Comparison of ENCODE assay signal across 25 cellular contexts in the genomic region with DNA sequence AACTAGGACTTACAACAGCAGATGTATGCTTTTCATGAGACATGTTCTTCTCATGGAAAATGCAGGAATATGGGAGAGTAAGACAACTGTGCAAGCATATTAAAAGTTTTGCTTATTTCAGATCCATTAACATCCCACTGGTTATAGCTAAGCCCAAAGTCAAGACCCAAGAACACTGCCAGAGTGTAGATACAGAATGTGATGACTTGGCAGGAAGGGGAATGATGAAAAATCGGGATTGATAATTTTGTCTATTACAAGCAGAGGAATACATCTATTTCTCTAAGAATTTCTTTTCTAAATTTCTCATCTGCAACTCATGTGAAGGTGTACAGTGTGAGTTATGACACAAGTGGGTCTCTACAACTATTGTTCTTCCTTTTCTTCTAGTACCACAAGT.
DNase-seq lines count a peak whose midpoint lies in the region; ATAC-seq, FAIRE-seq and TF ChIP-seq lines count a peak whose summit lies in the region.
"Had no signal": no experiment of that assay in that cellular context is flagged by ENCODE, and none has a peak within 500 bp of the region (broad histone marks: within the 10 kb centered on the region; RNA-seq: fewer than 3 reads in every experiment).

No MANE protein-coding gene starts in this region.

- H2AFZ ChIP-seq in GM23338, result peak overlapping the region; percentile 86; the same call in 1 of the 2 replicates
- no peak overlapping the region for H2AFZ ChIP-seq in K562 (ENCODE audit: low read depth, low read length)

- no peaks in the 10 kb centered on the region for H3K27me3 Mint-ChIP-seq in GM23338 (ENCODE audit: insufficient read depth, low read depth, poor library complexity)
- H3K27me3 Mint-ChIP-seq: B cell; CD4-positive, alpha-beta T cell had no signal

- no peaks in the 10 kb centered on the region for H3F3A ChIP-seq in GM23338 (replicated peaks; ENCODE audit: low read depth)

- in situ Hi-C loops in K562 (cut with MboI) (no loop called here), G401 (cut with HindIII; ENCODE audit: low sequenced_read_pairs) (no loop called here)

- intact Hi-C loops in K562 (cut with micrococcal nuclease), result no loop called here

- H3K9me2 ChIP-seq in GM23338 (ENCODE audit: insufficient read depth), result no peaks in the 10 kb centered on the region

- H3K4me3 ChIP-seq in A549 (no peak overlapping the region), GM23338 (no peak overlapping the region), K562 (no peak overlapping the region)
- H3K4me3 ChIP-seq: BLaER1 treated with 17β-estradiol and CSF1 and Interleukin-3, amounts not matched to agents 10 nM and 100 nM had no signal

- H3K79me2 ChIP-seq in GM23338 (replicated peaks; ENCODE audit: insufficient read depth) (no peaks in the 10 kb centered on the region), K562 (ENCODE audit: control insufficient read depth, insufficient read depth, low read length) (no peaks in the 10 kb centered on the region)

- no peak overlapping the region for H3K4me3 Mint-ChIP-seq in GM23338
- H3K4me3 Mint-ChIP-seq: B cell; CD4-positive, alpha-beta T cell; CD8-positive, alpha-beta T cell had no signal

- H3K4me2 ChIP-seq in A549 (no peak overlapping the region), GM23338 (no peak overlapping the region), K562 (ENCODE audit: insufficient read depth, low read length) (no peak overlapping the region)

- TF ChIP-seq POLR2A in A549 (IDR thresholded peaks at IDR 0.05; ENCODE audit: low read length) (no peak), K562 (conservative IDR thresholded peaks at IDR 0.05) (no peak)

- H3K36me3 ChIP-seq in GM23338 (ENCODE audit: insufficient read depth), result no peaks in the 10 kb centered on the region
- no peaks in the 10 kb centered on the region for H3K36me3 ChIP-seq in K562 (ENCODE audit: control insufficient read depth, insufficient read depth, low read length)
- H3K36me3 ChIP-seq: BLaER1 treated with 17β-estradiol and CSF1 and Interleukin-3, amounts not matched to agents 10 nM and 100 nM had no signal

- TF ChIP-seq EP300 in A549 (IDR thresholded peaks at IDR 0.05) (no peak), K562 (IDR thresholded peaks at IDR 0.05; ENCODE audit: low read length) (no peak)

- no peak for FAIRE-seq in A549 (lab: Jason Lieb, UNC)
- FAIRE-seq in K562 (lab: Jason Lieb, UNC), result no peak
- FAIRE-seq in D721Med (lab: Jason Lieb, UNC), result no peak
- FAIRE-seq: A204.1, G401.6, GM12891, GM19239 had no signal

- WGBS in A549 (ENCODE audit: missing lambda C conversion rate), result 0% methylated on average over 1 of the region's 1 CpG
- WGBS in K562 (ENCODE audit: insufficient coverage, low coverage, missing lambda C conversion rate), result 0% methylated on average over 1 of the region's 1 CpG

- H4K20me1 ChIP-seq in GM23338 (replicated peaks; ENCODE audit: insufficient read depth) (no peaks in the 10 kb centered on the region), K562 (replicated peaks; ENCODE audit: control insufficient read depth, insufficient read depth, low read length) (no peaks in the 10 kb centered on the region)

- H3K9me1 ChIP-seq in K562 (ENCODE audit: control insufficient read depth, insufficient read depth, low read length), result no peaks in the 10 kb centered on the region

- TF ChIP-seq RAD21 in A549 (conservative IDR thresholded peaks at IDR 0.05 in 1 of 2, IDR thresholded peaks at IDR 0.05 in 1 of 2) (no peak), K562 (CRISPR knock-in tag; conservative IDR thresholded peaks at IDR 0.05 in 1 of 2, IDR thresholded peaks at IDR 0.05 in 1 of 2) (no peak)

- TF ChIP-seq CTCF in A549 (IDR thresholded peaks at IDR 0.05) (no peak), GM23338 (conservative IDR thresholded peaks at IDR 0.05; ENCODE audit: low read depth in 2 of 2) (no peak), K562 (IDR thresholded peaks at IDR 0.05 in 2 of 3, conservative IDR thresholded peaks at IDR 0.05 in 1 of 3; ENCODE audit: insufficient read depth in 2 of 3, low read depth in 1 of 3, low read length in 3 of 3) (no peak), D721Med (IDR thresholded peaks at IDR 0.05; ENCODE audit: insufficient read depth, missing control alignments) (no peak)

- no TSS peak for BruUV-seq in K562 (replicated peaks; lab: Mats Ljungman, UMichigan)

- no peaks in the 10 kb centered on the region for H3K27me3 ChIP-seq in GM23338 (ENCODE audit: insufficient read depth)
- H3K27me3 ChIP-seq in K562 (ENCODE audit: control insufficient read depth in 2 of 2, insufficient read depth in 2 of 2, low read length in 2 of 2), result no peaks in the 10 kb centered on the region
- H3K27me3 ChIP-seq: BLaER1 treated with 17β-estradiol and CSF1 and Interleukin-3, amounts not matched to agents 10 nM and 100 nM had no signal

- peaks cover 7% of the 10 kb centered on the region; the same call in 2 of the 3 replicates for H3K4me1 Mint-ChIP-seq in GM23338
- H3K4me1 Mint-ChIP-seq: B cell had no signal

- H3K36me3 Mint-ChIP-seq in GM23338 (ENCODE audit: low read depth), result no peaks in the 10 kb centered on the region
- H3K36me3 Mint-ChIP-seq: CD8-positive, alpha-beta T cell had no signal

- DNase-seq in A549 (ENCODE audit: low read depth in 1 of 2, low spot score in 1 of 2) (no peak), GM23338 (ENCODE audit: low spot score) (no peak), K562 (ENCODE audit: extremely low read depth in 1 of 4, low spot score in 3 of 4) (no peak), D721Med (ENCODE audit: insufficient read length, low spot score) (no peak), G401 (ENCODE audit: low spot score) (no peak)
- DNase-seq: 8988T; AML-193; Caco-2; Calu3; CD4-positive, alpha-beta T cell; CD8-positive, alpha-beta T cell; DMS 273 treated with DMSO at 0.1 percent for 48 hours; DMS153; DMS53; DMS79; DND-41; EL; GF-D8 had no signal

- ATAC-seq in A549 (no peak), GM23338 (no peak), K562 (no peak)
- ATAC-seq: CD8-positive, alpha-beta T cell had no signal

- H3K9ac ChIP-seq in K562 (ENCODE audit: insufficient read depth in 1 of 2, low read depth in 2 of 2, low read length in 2 of 2), result no peak overlapping the region
- H3K9ac ChIP-seq: BLaER1 treated with 17β-estradiol and CSF1 and Interleukin-3, amounts not matched to agents 10 nM and 100 nM had no signal

- H3K9me3 ChIP-seq in A549 (no peaks in the 10 kb centered on the region; the same call in 2 of the 3 replicates), K562 (replicated peaks; ENCODE audit: control insufficient read depth, insufficient read depth, low read depth, low read length) (no peaks in the 10 kb centered on the region)
- H3K9me3 ChIP-seq: BLaER1 treated with 17β-estradiol and CSF1 and Interleukin-3, amounts not matched to agents 10 nM and 100 nM; Caco-2 had no signal

- H3K4me1 ChIP-seq in A549 (no peaks in the 10 kb centered on the region), GM23338 (ENCODE audit: insufficient read depth) (no peaks in the 10 kb centered on the region), K562 (replicated peaks in 1 of 2; ENCODE audit: control insufficient read depth in 2 of 2, insufficient read depth in 2 of 2, low read length in 2 of 2) (no peaks in the 10 kb centered on the region)
- H3K4me1 ChIP-seq: Caco-2 had no signal

- H3K27ac ChIP-seq in A549 (no peak overlapping the region), GM23338 (ENCODE audit: low read depth) (no peak overlapping the region), K562 (ENCODE audit: extremely low read depth, low read depth, low read length) (no peak overlapping the region)
- H3K27ac ChIP-seq: BLaER1 treated with 17β-estradiol and CSF1 and Interleukin-3, amounts not matched to agents 10 nM and 100 nM; C4-2B had no signal

- CTCF ChIA-PET in A549 (lab: Yijun Ruan, JAX) (no interaction called here), K562 (lab: Yijun Ruan, JAX; ENCODE audit: low intra/inter-chr PET ratio) (no interaction called here)

- no peak overlapping the region for H3K27ac Mint-ChIP-seq in GM23338
- H3K27ac Mint-ChIP-seq: B cell; CD4-positive, alpha-beta T cell; CD8-positive, alpha-beta T cell had no signal

- no peaks in the 10 kb centered on the region for H3K9me3 Mint-ChIP-seq in GM23338
- H3K9me3 Mint-ChIP-seq: CD8-positive, alpha-beta T cell had no signal

- POLR2A ChIA-PET in A549 (lab: Yijun Ruan, JAX) (no interaction called here), K562 (lab: Yijun Ruan, JAX) (interaction anchor here (0.7 kb wide), 1 partner anchor 22 kb away, joined by 3 read pairs; no protein-coding TSS in a partner anchor)

TF ChIP-seq in A549, 52 proteins besides CTCF, POLR2A, EP300 and RAD21 (continues in another document):
- no peak for TF ChIP-seq KDM5A (IDR thresholded peaks at IDR 0.05)
- TF ChIP-seq CBX2 (IDR thresholded peaks at IDR 0.05; ENCODE audit: borderline replicate concordance, low read depth), result no peak
- TF ChIP-seq MAFK (IDR thresholded peaks at IDR 0.05; ENCODE audit: partially characterized antibody), result peak; percentile 57

TF ChIP-seq in GM23338, 12 proteins besides CTCF, POLR2A, EP300 and RAD21 (continues in another document):
- no peak for TF ChIP-seq STAT1 (IDR thresholded peaks at IDR 0.05; ENCODE audit: unreplicated experiment)
- no peak for TF ChIP-seq EZH2 (IDR thresholded peaks at IDR 0.05; ENCODE audit: low read depth, unreplicated experiment)
- no peak for TF ChIP-seq CREB1 (CRISPR knock-in tag; IDR thresholded peaks at IDR 0.05; ENCODE audit: low read depth)

TF ChIP-seq in K562, 482 proteins besides CTCF, POLR2A, EP300 and RAD21:
- TF ChIP-seq, protein P1, sequence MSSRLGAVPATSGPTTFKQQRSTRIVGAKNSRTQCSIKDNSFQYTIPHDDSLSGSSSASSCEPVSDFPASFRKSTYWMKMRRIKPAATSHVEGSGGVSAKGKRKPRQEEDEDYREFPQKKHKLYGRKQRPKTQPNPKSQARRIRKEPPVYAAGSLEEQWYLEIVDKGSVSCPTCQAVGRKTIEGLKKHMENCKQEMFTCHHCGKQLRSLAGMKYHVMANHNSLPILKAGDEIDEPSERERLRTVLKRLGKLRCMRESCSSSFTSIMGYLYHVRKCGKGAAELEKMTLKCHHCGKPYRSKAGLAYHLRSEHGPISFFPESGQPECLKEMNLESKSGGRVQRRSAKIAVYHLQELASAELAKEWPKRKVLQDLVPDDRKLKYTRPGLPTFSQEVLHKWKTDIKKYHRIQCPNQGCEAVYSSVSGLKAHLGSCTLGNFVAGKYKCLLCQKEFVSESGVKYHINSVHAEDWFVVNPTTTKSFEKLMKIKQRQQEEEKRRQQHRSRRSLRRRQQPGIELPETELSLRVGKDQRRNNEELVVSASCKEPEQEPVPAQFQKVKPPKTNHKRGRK (tag; IDR thresholded peaks at IDR 0.05), result no peak
- peak; percentile 24; the same call in 1 of the 2 replicates for TF ChIP-seq ZNF316 (IDR thresholded peaks at IDR 0.05)
